In the genomic region with DNA sequence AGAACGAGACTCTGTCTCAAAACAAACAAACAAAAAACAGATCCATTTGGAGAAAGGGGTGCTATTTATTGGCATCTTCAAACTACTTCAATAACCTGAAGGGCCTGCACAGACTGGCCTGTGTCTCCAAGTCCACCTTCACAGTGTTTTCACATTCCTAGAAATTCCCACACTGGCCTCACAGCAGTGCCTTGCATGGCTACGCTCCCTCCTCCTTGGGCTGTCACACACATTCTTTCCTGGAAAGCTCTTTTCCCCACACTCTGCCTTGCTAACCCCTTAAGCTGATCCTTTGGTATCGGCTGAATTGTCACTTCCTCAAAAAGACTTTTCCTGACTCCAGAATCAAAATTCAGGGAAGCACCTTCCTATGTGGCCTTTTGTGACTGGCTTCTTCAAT, we compare ENCODE assay signal across 33 cellular contexts. TPM values are rescaled to one million over a fixed set of nuclear protein-coding genes. Genes with fewer than 3 reads are reported as not detected.
"Had no signal": no experiment of that assay in that cellular context is flagged by ENCODE, and none has a peak within 500 bp of the region (broad histone marks: within the 10 kb centered on the region; RNA-seq: fewer than 3 reads in every experiment).

No MANE protein-coding gene starts in this region.

- DNase-seq: activated B cell treated with CpG ODN at 0.5 μM for 24 hours; activated CD4-positive, alpha-beta memory T cell treated with anti-CD3 and anti-CD28 coated beads for 36 hours; activated CD4-positive, alpha-beta T cell treated with anti-CD3 and anti-CD28 coated beads for 4 hours; activated CD4-positive, alpha-beta T cell treated with anti-CD3 and anti-CD28 coated beads, Interleukin-2, amount 50 U/mL, for 1 hour; activated CD4-positive, CD25-positive, alpha-beta regulatory T cell treated with anti-CD3 and anti-CD28 coated beads, Interleukin-2, amount 50 U/mL, for 72 hours; activated CD8-positive, alpha-beta memory T cell treated with anti-CD3 and anti-CD28 coated beads, Interleukin-2, amount 50 U/mL, for 4 hours; activated gamma-delta T cell treated with Interleukin-2 at 50 U/mL for 16 hours; activated naive CD4-positive, alpha-beta T cell treated with anti-CD3 and anti-CD28 coated beads for 36 hours; activated T-cell treated with anti-CD3 and anti-CD28 coated beads for 4 hours; activated T-cell treated with anti-CD3 and anti-CD28 coated beads, Interleukin-2, amount 50 U/mL, for 4 hours; adrenal gland; body of pancreas; Karpas-422; KBM-7; NCI-H1105 treated with DMSO at 0.1 percent for 48 hours; NCI-H1436; NCI-H1694; NCI-H1930; NCI-H2081 treated with DMSO at 0.1 percent for 48 hours; NCI-H345; NCI-H524 treated with DMSO at 0.1 percent for 48 hours; NCI-H748 treated with DMSO at 0.1 percent for 48 hours; NK-92 treated with Interleukin-12 subunit alpha and Interleukin-12 subunit beta, amount 100 ng/mL, for 24 hours; PC-9; SIG-M5; SW 1271; T-helper 1 cell; T1000 had no signal

- H3K36me3 Mint-ChIP-seq: activated CD4-positive, alpha-beta memory T cell treated with anti-CD3 and anti-CD28 coated beads for 36 hours; activated naive CD4-positive, alpha-beta T cell treated with anti-CD3 and anti-CD28 coated beads, Interleukin-2, amount 50 U/mL, for 72 hours had no signal

- H2AFZ ChIP-seq: PC-9 had no signal

- H3K4me3 Mint-ChIP-seq: activated B cell treated with CpG ODN at 0.5 μM for 24 hours; activated CD4-positive, alpha-beta memory T cell treated with anti-CD3 and anti-CD28 coated beads for 36 hours; activated naive CD4-positive, alpha-beta T cell treated with anti-CD3 and anti-CD28 coated beads for 36 hours; activated T-cell treated with anti-CD3 and anti-CD28 coated beads, Interleukin-2, amount 50 U/mL, for 4 hours; activated T-helper 1 cell treated with anti-CD3 and anti-CD28 coated beads, Interleukin-12 subunit alpha, Interleukin-12 subunit beta, Interleukin-2, Interleukin-4 antibody, amounts not matched to agents 30 ng/mL and 10 ng/mL and 1 ng/mL, durations not matched to agents 14 hours and 24 hours and 36 hours had no signal

- H3K27ac Mint-ChIP-seq: activated B cell treated with CpG ODN at 0.5 μM for 24 hours; activated CD4-positive, alpha-beta memory T cell treated with anti-CD3 and anti-CD28 coated beads for 36 hours; activated naive CD4-positive, alpha-beta T cell treated with anti-CD3 and anti-CD28 coated beads for 36 hours; activated naive CD4-positive, alpha-beta T cell treated with anti-CD3 and anti-CD28 coated beads, Interleukin-2, amount 50 U/mL, for 72 hours; activated T-helper 1 cell treated with anti-CD3 and anti-CD28 coated beads, Interleukin-12 subunit alpha, Interleukin-12 subunit beta, Interleukin-2, Interleukin-4 antibody, amounts not matched to agents 30 ng/mL and 10 ng/mL and 1 ng/mL, durations not matched to agents 14 hours and 24 hours and 36 hours had no signal

- H3K4me3 ChIP-seq: adrenal gland, body of pancreas, breast epithelium, PC-9 had no signal

- H3K9me3 Mint-ChIP-seq: activated B cell treated with CpG ODN at 0.5 μM for 24 hours; activated CD4-positive, alpha-beta memory T cell treated with anti-CD3 and anti-CD28 coated beads for 36 hours; activated naive CD4-positive, alpha-beta T cell treated with anti-CD3 and anti-CD28 coated beads for 36 hours; activated naive CD4-positive, alpha-beta T cell treated with anti-CD3 and anti-CD28 coated beads, Interleukin-2, amount 50 U/mL, for 72 hours; activated T-cell treated with anti-CD3 and anti-CD28 coated beads, Interleukin-2, amount 50 U/mL, for 4 hours; activated T-helper 1 cell treated with anti-CD3 and anti-CD28 coated beads, Interleukin-12 subunit alpha, Interleukin-12 subunit beta, Interleukin-2, Interleukin-4 antibody, amounts not matched to agents 30 ng/mL and 10 ng/mL and 1 ng/mL, durations not matched to agents 14 hours and 24 hours and 36 hours had no signal

- H3K4me1 ChIP-seq: adrenal gland, body of pancreas, breast epithelium had no signal

- H3K4me2 ChIP-seq: PC-9 had no signal

- H3K36me3 ChIP-seq: adrenal gland, breast epithelium had no signal

- H3K27me3 Mint-ChIP-seq: activated B cell treated with CpG ODN at 0.5 μM for 24 hours; activated CD4-positive, alpha-beta memory T cell treated with anti-CD3 and anti-CD28 coated beads for 36 hours had no signal

- H3K27ac ChIP-seq: adrenal gland, body of pancreas, breast epithelium, PC-9, RWPE1 had no signal

- H3K27me3 ChIP-seq: adrenal gland, body of pancreas, breast epithelium had no signal

- H3K9me3 ChIP-seq: adrenal gland, body of pancreas, breast epithelium had no signal

RNA-seq across cellular contexts. Expression of gene FAM151B, which starts 19.8 kb away (rescaled TPM):
- total RNA-seq: activated T-helper 1 cell treated with anti-CD3 and anti-CD28 coated beads, Interleukin-12 subunit alpha, Interleukin-12 subunit beta, Interleukin-2, Interleukin-4 antibody, amounts not matched to agents 30 ng/mL and 10 ng/mL and 1 ng/mL, durations not matched to agents 14 hours and 24 hours and 36 hours; OCI-LY7 had no signal
